ENCODE assay signal across 18 cellular contexts in the genomic region with DNA sequence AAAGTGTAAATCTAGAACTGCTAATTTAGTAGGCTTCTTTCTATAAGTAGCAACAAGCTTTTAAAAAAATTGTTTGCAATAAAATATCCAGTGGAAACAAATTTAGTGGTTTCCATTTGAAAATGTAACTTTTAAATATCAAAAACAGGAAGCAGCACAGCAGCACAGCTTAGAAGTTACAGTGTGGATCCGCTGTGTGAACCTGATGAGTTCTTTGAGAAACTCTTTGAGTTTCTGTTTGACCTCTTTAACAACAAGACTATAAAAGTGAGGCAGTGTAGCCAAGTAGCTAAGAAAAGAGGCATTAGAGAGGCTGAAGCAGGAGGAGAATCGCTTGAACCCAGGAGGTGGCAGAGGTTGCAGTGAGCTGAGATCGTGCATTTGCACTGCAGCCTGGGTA.
"Had no signal": no experiment of that assay in that cellular context is flagged by ENCODE, and none has a peak within 500 bp of the region (broad histone marks: within the 10 kb centered on the region; RNA-seq: fewer than 3 reads in every experiment).

No MANE protein-coding gene starts in this region.

- ATAC-seq: activated CD8-positive, alpha-beta memory T cell treated with anti-CD3 and anti-CD28 coated beads, Interleukin-2, amount 10 ng/mL, durations not matched to agents 7 days and 5 days; activated T-helper 17 cell treated with anti-CD3 and anti-CD28 coated beads, Interleukin-2, amount 50 U/mL, for 72 hours; body of pancreas; left ventricle myocardium superior; naive thymus-derived CD8-positive, alpha-beta T cell; stimulated activated naive B cell treated with anti-CD40 and anti-IgM and Interleukin-4, amounts not matched to agents 10 μg/mL and 1 μg/mL and 100 μg/mL, for 72 hours; WTC11 had no signal

- H3K9me3 ChIP-seq: body of pancreas, sigmoid colon, thoracic aorta, upper lobe of left lung had no signal

- H3K27ac ChIP-seq: body of pancreas, sigmoid colon, thoracic aorta, upper lobe of left lung had no signal

- H3K27me3 ChIP-seq: body of pancreas, sigmoid colon, upper lobe of left lung had no signal

- H3K36me3 ChIP-seq: sigmoid colon, thoracic aorta, upper lobe of left lung had no signal

- H3K4me3 ChIP-seq: body of pancreas, sigmoid colon, thoracic aorta, upper lobe of left lung had no signal

- DNase-seq: activated CD4-positive, alpha-beta memory T cell treated with anti-CD3 and anti-CD28 coated beads, Interleukin-2, amount 10 ng/mL, durations not matched to agents 7 days and 5 days; activated CD4-positive, alpha-beta T cell treated with anti-CD3 and anti-CD28 coated beads for 4 hours; activated CD8-positive, alpha-beta memory T cell treated with anti-CD3 and anti-CD28 coated beads, Interleukin-2, amount 10 ng/mL, durations not matched to agents 7 days and 5 days; activated naive CD4-positive, alpha-beta T cell treated with Interleukin-2 at 50 U/mL for 16 hours; activated T-cell treated with anti-CD3 and anti-CD28 coated beads, Interleukin-2, amount 50 U/mL, for 1 hour; body of pancreas; immature natural killer cell; left ventricle myocardium superior; naive thymus-derived CD8-positive, alpha-beta T cell; nucleus accumbens; posterior cingulate gyrus; sigmoid colon; stimulated activated CD4-positive, alpha-beta T cell treated with anti-CD3 and anti-CD28 coated beads, Interleukin-4, amount 100 ng/mL, for 4 hours; stimulated activated naive B cell treated with anti-CD40 and anti-IgM and Interleukin-4, amounts not matched to agents 10 μg/mL and 1 μg/mL and 100 μg/mL, for 72 hours; upper lobe of left lung had no signal

- H3K4me1 ChIP-seq: body of pancreas, sigmoid colon, upper lobe of left lung had no signal
